26 cellular contexts compared by ENCODE assay signal in the genomic region with DNA sequence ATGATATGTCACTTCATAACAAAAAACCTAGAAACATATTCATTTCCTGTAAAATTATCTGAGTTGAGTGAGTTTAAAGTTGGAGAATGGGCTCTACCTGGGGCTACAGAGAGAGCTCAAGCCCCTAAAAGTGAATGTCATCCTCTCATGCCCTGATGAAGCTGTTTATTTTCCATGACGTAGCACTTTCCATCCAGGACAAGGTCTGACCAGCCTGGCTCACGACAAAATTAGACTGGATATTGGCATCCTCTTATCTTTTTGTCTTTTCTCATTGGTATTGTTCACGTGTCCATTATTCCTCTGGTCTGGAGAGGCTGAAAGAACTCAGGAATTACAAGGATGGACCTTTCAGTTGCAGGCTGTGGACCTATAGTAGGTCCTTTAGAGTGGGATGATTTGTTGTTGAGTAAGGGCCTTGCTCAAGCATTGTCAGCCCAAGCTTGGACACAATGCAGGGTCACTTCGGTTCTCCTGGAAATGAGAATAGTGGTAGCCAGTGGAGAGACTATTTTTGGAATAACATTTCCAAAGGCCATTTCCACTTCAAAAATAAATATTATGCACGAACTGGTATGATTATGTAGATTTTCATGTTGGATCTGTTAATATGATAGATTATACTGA. TPM values are rescaled to one million over a fixed set of nuclear protein-coding genes. Genes with fewer than 3 reads are reported as not detected.
"Had no signal": no experiment of that assay in that cellular context is flagged by ENCODE, and none has a peak within 500 bp of the region (broad histone marks: within the 10 kb centered on the region; RNA-seq: fewer than 3 reads in every experiment).

No MANE protein-coding gene starts in this region.

- H3K9ac ChIP-seq: KMS-11 had no signal

- H3K27me3 Mint-ChIP-seq: activated naive CD8-positive, alpha-beta T cell treated with anti-CD3 and anti-CD28 coated beads, Interleukin-2, amount 10 ng/mL, durations not matched to agents 7 days and 5 days had no signal

- H3K4me1 ChIP-seq: breast epithelium had no signal

- H3K27ac ChIP-seq: breast epithelium, KMS-11, RWPE1 had no signal

- DNase-seq: activated CD4-positive, alpha-beta T cell treated with anti-CD3 and anti-CD28 coated beads for 4 hours; activated CD4-positive, alpha-beta T cell treated with anti-CD3 and anti-CD28 coated beads, Interleukin-2, amount 50 U/mL, for 4 hours; activated CD8-positive, alpha-beta memory T cell treated with anti-CD3 and anti-CD28 coated beads, Interleukin-2, amount 50 U/mL, for 48 hours; activated CD8-positive, alpha-beta T cell treated with anti-CD3 and anti-CD28 coated beads, Interleukin-2, amount 10 ng/mL, durations not matched to agents 7 days and 5 days; activated naive CD4-positive, alpha-beta T cell treated with anti-CD3 and anti-CD28 coated beads, Interleukin-2, amount 50 U/mL, for 16 hours; activated naive CD8-positive, alpha-beta T cell treated with anti-CD3 and anti-CD28 coated beads, Interleukin-2, amount 10 ng/mL, durations not matched to agents 7 days and 5 days; activated T-cell treated with anti-CD3 and anti-CD28 coated beads, Interleukin-2, amount 50 U/mL, for 1 hour; aorta; central memory CD4-positive, alpha-beta T cell; MG63; MV-4-11; NCI-H1105; NCI-H1436; NCI-H1694 treated with DMSO at 0.1 percent for 48 hours; NCI-H2029 treated with DMSO at 0.1 percent for 48 hours; NCI-H510A treated with DMSO at 0.1 percent for 48 hours; NCI-H69; NK-92 treated with Interleukin-12 subunit alpha and Interleukin-12 subunit beta, amount 100 ng/mL, for 24 hours; Peyer's patch; SHP77 treated with DMSO at 0.1 percent for 48 hours had no signal

- H3K36me3 ChIP-seq: breast epithelium, MG63, Peyer's patch had no signal

- H3K27ac Mint-ChIP-seq: activated CD8-positive, alpha-beta T cell treated with anti-CD3 and anti-CD28 coated beads, Interleukin-2, amount 10 ng/mL, durations not matched to agents 7 days and 5 days; activated naive CD8-positive, alpha-beta T cell treated with anti-CD3 and anti-CD28 coated beads, Interleukin-2, amount 10 ng/mL, durations not matched to agents 7 days and 5 days; T-helper 1 cell treated with Interleukin-12 subunit alpha and Interleukin-12 subunit beta and Interleukin-4 antibody, amounts not matched to agents 30 μg/mL and 1 μg/mL, for 36 hours had no signal

- H3K4me3 ChIP-seq: breast epithelium, MG63, Peyer's patch had no signal

- H3K4me2 ChIP-seq: KMS-11 had no signal

- H3K9me3 ChIP-seq: breast epithelium, MG63, Peyer's patch had no signal

- H3K4me1 Mint-ChIP-seq: activated naive CD8-positive, alpha-beta T cell treated with anti-CD3 and anti-CD28 coated beads, Interleukin-2, amount 10 ng/mL, durations not matched to agents 7 days and 5 days had no signal

- H3K4me3 Mint-ChIP-seq: activated CD8-positive, alpha-beta T cell treated with anti-CD3 and anti-CD28 coated beads, Interleukin-2, amount 10 ng/mL, durations not matched to agents 7 days and 5 days; activated naive CD8-positive, alpha-beta T cell treated with anti-CD3 and anti-CD28 coated beads, Interleukin-2, amount 10 ng/mL, durations not matched to agents 7 days and 5 days; T-helper 1 cell treated with Interleukin-12 subunit alpha and Interleukin-12 subunit beta and Interleukin-4 antibody, amounts not matched to agents 30 μg/mL and 1 μg/mL, for 36 hours had no signal

- ATAC-seq: activated CD4-positive, CD25-positive, alpha-beta regulatory T cell treated with anti-CD3 and anti-CD28 coated beads, Interleukin-2, amount 50 U/mL, for 24 hours; activated CD8-positive, alpha-beta T cell treated with anti-CD3 and anti-CD28 coated beads, Interleukin-2, amount 10 ng/mL, durations not matched to agents 7 days and 5 days had no signal

- H3K27me3 ChIP-seq: breast epithelium, Peyer's patch had no signal

- H3K36me3 Mint-ChIP-seq: activated naive CD8-positive, alpha-beta T cell treated with anti-CD3 and anti-CD28 coated beads, Interleukin-2, amount 10 ng/mL, durations not matched to agents 7 days and 5 days had no signal

- H3K9me3 Mint-ChIP-seq: activated naive CD8-positive, alpha-beta T cell treated with anti-CD3 and anti-CD28 coated beads, Interleukin-2, amount 10 ng/mL, durations not matched to agents 7 days and 5 days; T-helper 1 cell treated with Interleukin-12 subunit alpha and Interleukin-12 subunit beta and Interleukin-4 antibody, amounts not matched to agents 30 μg/mL and 1 μg/mL, for 36 hours had no signal

RNA-seq across cellular contexts. Expression of gene TDRD15, which starts 24.4 kb away (rescaled TPM):
- total RNA-seq: activated CD8-positive, alpha-beta T cell treated with anti-CD3 and anti-CD28 coated beads, Interleukin-2, amount 10 ng/mL, durations not matched to agents 7 days and 5 days had no signal
- polyA plus RNA-seq: aorta had no signal

RNA-seq across cellular contexts. Expression of gene APOB, which starts 55.5 kb away (rescaled TPM):
- total RNA-seq: activated CD8-positive, alpha-beta T cell treated with anti-CD3 and anti-CD28 coated beads, Interleukin-2, amount 10 ng/mL, durations not matched to agents 7 days and 5 days; activated naive CD8-positive, alpha-beta T cell treated with anti-CD3 and anti-CD28 coated beads, Interleukin-2, amount 10 ng/mL, durations not matched to agents 7 days and 5 days; SK-MEL-5 had no signal
